In genomic region chr6:138403801-138404665, GRCh38 we compare ENCODE assay signal across 1 cellular context.
A peak's percentile ranks its signal among the peaks of the same experiment; 100 is the strongest.
TF ChIP-seq lines count a peak whose summit lies in the region.

TSS of gene HEBP2 (plus strand) at chr6:138404223. CDS start at chr6:138404496, 273 bp downstream.

TF ChIP-seq in K562, 482 proteins besides CTCF, POLR2A, EP300 and RAD21 (continued from another document and continues in another):
- TF ChIP-seq RREB1 (CRISPR knock-in tag; IDR thresholded peaks at IDR 0.05) (0 out of 2 replicates have a peak, but pooled peaks have one; percentile 25), TOE1 (IDR thresholded peaks at IDR 0.05; ENCODE audit: borderline replicate concordance) (peak; percentile 45; the same call in 1 of the 2 replicates), TOE1 (CRISPR knock-in tag; IDR thresholded peaks at IDR 0.05; ENCODE audit: borderline replicate concordance, low read depth) (no peak), HEY1 (CRISPR knock-in tag; IDR thresholded peaks at IDR 0.05; ENCODE audit: borderline replicate concordance) (no peak), GATA2 (CRISPR knock-in tag; IDR thresholded peaks at IDR 0.05) (no peak), ZNF174 (CRISPR knock-in tag; IDR thresholded peaks at IDR 0.05) (no peak), ZNF347 (CRISPR knock-in tag; IDR thresholded peaks at IDR 0.05; ENCODE audit: low read depth) (no peak), EHMT2 (IDR thresholded peaks at IDR 0.05) (no peak), ZNF76 (CRISPR knock-in tag; IDR thresholded peaks at IDR 0.05; ENCODE audit: borderline replicate concordance) (no peak), XRCC5 (IDR thresholded peaks at IDR 0.05; ENCODE audit: low read depth, low read length) (peak; percentile 58; the same call in 1 of the 2 replicates), XRCC4 (IDR thresholded peaks at IDR 0.05; ENCODE audit: extremely low read depth, insufficient read depth, insufficient read length) (no peak), GTF2E2 (tag; IDR thresholded peaks at IDR 0.05) (peak; percentile 58; the same call in 1 of the 2 replicates), THAP7 (CRISPR knock-in tag; IDR thresholded peaks at IDR 0.05) (0 out of 2 replicates have a peak, but pooled peaks have one; percentile 51), SPI1 (IDR thresholded peaks at IDR 0.05; ENCODE audit: borderline replicate concordance, low read depth, low read length) (peak; percentile 90), ZNF224 (CRISPR knock-in tag; IDR thresholded peaks at IDR 0.05) (peak; percentile 70; the same call in 1 of the 2 replicates), SRSF3 (IDR thresholded peaks at IDR 0.05; ENCODE audit: insufficient read depth, low read length) (no peak), MAZ (CRISPR knock-in tag; conservative IDR thresholded peaks at IDR 0.05 in 1 of 2, IDR thresholded peaks at IDR 0.05 in 1 of 2) (peak; percentile 98 to 99), TEAD4 (IDR thresholded peaks at IDR 0.05; ENCODE audit: low read length) (0 out of 2 replicates have a peak, but pooled peaks have one; percentile 10), TEAD4 (CRISPR knock-in tag; IDR thresholded peaks at IDR 0.05; ENCODE audit: borderline replicate concordance) (no peak), MAX (CRISPR knock-in tag; IDR thresholded peaks at IDR 0.05) (peak; percentile 84), NFE2L1 (tag; IDR thresholded peaks at IDR 0.05; ENCODE audit: borderline replicate concordance, low read depth) (no peak), CHD4 (IDR thresholded peaks at IDR 0.05; ENCODE audit: insufficient read depth, insufficient replicate concordance, low read depth, low read length, poor library complexity, severe bottlenecking) (no peak), HDAC6 (IDR thresholded peaks at IDR 0.05; ENCODE audit: low read depth, low read length) (no peak), FOXM1 (IDR thresholded peaks at IDR 0.05; ENCODE audit: low read depth) (no peak), FOXM1 (CRISPR knock-in tag; IDR thresholded peaks at IDR 0.05; ENCODE audit: low read depth) (no peak; the same call in 1 of the 2 replicates), U2AF1 (optimal IDR thresholded peaks at IDR 0.05; ENCODE audit: low read depth, low read length) (peak; percentile 48), PTTG1 (tag; IDR thresholded peaks at IDR 0.05; ENCODE audit: low read depth) (no peak), IRF1 (CRISPR knock-in tag; IDR thresholded peaks at IDR 0.05; ENCODE audit: borderline replicate concordance) (0 out of 2 replicates have a peak, but pooled peaks have one; percentile 55), MNT (conservative IDR thresholded peaks at IDR 0.05) (peak; percentile 72 to 84), ZFX (CRISPR knock-in tag; IDR thresholded peaks at IDR 0.05) (peak; percentile 73), BCLAF1 (IDR thresholded peaks at IDR 0.05; ENCODE audit: borderline replicate concordance in 1 of 2, control insufficient read depth in 1 of 2, low read depth in 2 of 2, low read length in 1 of 2) (peak in 1 of 2 experiments; percentile 64; a peak in 1 of 4 replicates), TCF7 (IDR thresholded peaks at IDR 0.05; ENCODE audit: borderline replicate concordance) (no peak), ZFP36 (IDR thresholded peaks at IDR 0.05; ENCODE audit: low read depth, low read length, partially characterized antibody) (no peak), SP2 (IDR thresholded peaks at IDR 0.05; ENCODE audit: extremely low read depth, low read depth, low read length, poor library complexity, severe bottlenecking) (peak; percentile 21), PRPF4 (IDR thresholded peaks at IDR 0.05; ENCODE audit: insufficient read depth, low read depth, low read length, poor library complexity, severe bottlenecking) (no peak), ZNF764 (CRISPR knock-in tag; IDR thresholded peaks at IDR 0.05; ENCODE audit: low read depth) (no peak), NFATC3 (IDR thresholded peaks at IDR 0.05) (no peak), HDAC1 (IDR thresholded peaks at IDR 0.05) (0 out of 4 replicates have a peak, but pooled peaks of 1 of the 2 experiments have one; percentile 21), NR2C1 (IDR thresholded peaks at IDR 0.05) (no peak), NR2C1 (tag; IDR thresholded peaks at IDR 0.05) (no peak), TCF3 (CRISPR knock-in tag; IDR thresholded peaks at IDR 0.05) (peak; percentile 13; the same call in 1 of the 2 replicates), ETS2 (tag; IDR thresholded peaks at IDR 0.05; ENCODE audit: borderline replicate concordance, poor library complexity, severe bottlenecking) (no peak), ZNF217 (CRISPR knock-in tag; IDR thresholded peaks at IDR 0.05) (no peak), NR1H2 (CRISPR knock-in tag; IDR thresholded peaks at IDR 0.05) (no peak), POLR3A (IDR thresholded peaks at IDR 0.05; ENCODE audit: borderline replicate concordance, extremely low read depth, insufficient read depth, insufficient read length) (no peak)
- TF ChIP-seq, protein P1, sequence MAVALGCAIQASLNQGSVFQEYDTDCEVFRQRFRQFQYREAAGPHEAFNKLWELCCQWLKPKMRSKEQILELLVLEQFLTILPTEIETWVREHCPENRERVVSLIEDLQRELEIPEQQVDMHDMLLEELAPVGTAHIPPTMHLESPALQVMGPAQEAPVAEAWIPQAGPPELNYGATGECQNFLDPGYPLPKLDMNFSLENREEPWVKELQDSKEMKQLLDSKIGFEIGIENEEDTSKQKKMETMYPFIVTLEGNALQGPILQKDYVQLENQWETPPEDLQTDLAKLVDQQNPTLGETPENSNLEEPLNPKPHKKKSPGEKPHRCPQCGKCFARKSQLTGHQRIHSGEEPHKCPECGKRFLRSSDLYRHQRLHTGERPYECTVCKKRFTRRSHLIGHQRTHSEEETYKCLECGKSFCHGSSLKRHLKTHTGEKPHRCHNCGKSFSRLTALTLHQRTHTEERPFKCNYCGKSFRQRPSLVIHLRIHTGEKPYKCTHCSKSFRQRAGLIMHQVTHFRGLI (CRISPR knock-in tag; IDR thresholded peaks at IDR 0.05): no peak
- TF ChIP-seq, protein P2, sequence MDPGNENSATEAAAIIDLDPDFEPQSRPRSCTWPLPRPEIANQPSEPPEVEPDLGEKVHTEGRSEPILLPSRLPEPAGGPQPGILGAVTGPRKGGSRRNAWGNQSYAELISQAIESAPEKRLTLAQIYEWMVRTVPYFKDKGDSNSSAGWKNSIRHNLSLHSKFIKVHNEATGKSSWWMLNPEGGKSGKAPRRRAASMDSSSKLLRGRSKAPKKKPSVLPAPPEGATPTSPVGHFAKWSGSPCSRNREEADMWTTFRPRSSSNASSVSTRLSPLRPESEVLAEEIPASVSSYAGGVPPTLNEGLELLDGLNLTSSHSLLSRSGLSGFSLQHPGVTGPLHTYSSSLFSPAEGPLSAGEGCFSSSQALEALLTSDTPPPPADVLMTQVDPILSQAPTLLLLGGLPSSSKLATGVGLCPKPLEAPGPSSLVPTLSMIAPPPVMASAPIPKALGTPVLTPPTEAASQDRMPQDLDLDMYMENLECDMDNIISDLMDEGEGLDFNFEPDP (CRISPR knock-in tag; IDR thresholded peaks at IDR 0.05): no peak
- TF ChIP-seq, protein P3, sequence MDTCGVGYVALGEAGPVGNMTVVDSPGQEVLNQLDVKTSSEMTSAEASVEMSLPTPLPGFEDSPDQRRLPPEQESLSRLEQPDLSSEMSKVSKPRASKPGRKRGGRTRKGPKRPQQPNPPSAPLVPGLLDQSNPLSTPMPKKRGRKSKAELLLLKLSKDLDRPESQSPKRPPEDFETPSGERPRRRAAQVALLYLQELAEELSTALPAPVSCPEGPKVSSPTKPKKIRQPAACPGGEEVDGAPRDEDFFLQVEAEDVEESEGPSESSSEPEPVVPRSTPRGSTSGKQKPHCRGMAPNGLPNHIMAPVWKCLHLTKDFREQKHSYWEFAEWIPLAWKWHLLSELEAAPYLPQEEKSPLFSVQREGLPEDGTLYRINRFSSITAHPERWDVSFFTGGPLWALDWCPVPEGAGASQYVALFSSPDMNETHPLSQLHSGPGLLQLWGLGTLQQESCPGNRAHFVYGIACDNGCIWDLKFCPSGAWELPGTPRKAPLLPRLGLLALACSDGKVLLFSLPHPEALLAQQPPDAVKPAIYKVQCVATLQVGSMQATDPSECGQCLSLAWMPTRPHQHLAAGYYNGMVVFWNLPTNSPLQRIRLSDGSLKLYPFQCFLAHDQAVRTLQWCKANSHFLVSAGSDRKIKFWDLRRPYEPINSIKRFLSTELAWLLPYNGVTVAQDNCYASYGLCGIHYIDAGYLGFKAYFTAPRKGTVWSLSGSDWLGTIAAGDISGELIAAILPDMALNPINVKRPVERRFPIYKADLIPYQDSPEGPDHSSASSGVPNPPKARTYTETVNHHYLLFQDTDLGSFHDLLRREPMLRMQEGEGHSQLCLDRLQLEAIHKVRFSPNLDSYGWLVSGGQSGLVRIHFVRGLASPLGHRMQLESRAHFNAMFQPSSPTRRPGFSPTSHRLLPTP (IDR thresholded peaks at IDR 0.05; ENCODE audit: borderline replicate concordance, extremely low read depth, insufficient read length): no peak
